ENCODE assay signal across 7 cellular contexts in the genomic region with DNA sequence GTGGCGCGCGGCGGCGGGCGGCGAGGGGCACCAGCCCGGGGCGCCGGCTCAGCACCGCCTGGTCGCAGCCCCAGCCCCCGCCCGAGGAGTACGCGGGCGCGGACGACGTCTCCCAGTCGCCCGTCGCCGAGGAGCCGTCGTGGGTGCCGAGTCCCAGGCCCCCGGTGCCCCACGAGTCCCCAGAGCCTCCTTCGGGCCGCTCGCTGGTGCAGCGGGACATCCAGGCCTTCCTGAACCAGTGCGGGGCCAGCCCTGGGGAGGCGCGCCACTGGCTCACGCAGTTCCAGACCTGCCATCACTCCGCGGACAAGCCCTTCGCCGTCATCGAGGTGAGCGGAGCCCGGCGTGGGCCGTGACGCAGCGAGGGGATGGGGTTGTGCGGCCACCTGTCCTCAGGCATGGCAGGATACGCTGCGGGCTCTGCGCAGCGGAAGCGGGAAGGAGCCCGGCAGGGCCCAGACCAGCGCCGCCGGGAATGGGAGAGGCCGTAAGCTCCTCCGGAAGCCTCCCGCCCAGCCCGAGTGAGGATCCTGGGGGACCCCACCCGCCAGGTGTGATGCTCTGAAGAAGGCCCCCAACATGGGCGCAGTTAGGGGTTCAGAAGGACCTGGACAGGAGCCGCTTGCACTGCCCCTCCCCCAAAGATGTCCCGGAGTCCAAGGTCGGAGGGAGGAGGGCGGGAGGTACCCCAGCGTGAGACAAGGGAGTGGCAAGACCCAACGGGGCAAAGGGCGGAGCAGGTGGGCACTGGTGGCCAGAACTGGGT. TPM values are rescaled to one million over a fixed set of nuclear protein-coding genes. Genes with fewer than 3 reads are reported as not detected.
DNase-seq lines count a peak whose midpoint lies in the region; ATAC-seq and TF ChIP-seq lines count a peak whose summit lies in the region.

No MANE protein-coding gene starts in this region.

- no peaks in the 10 kb centered on the region for H3K9me3 Mint-ChIP-seq in activated T-cell treated with anti-CD3 and anti-CD28 coated beads, Interleukin-2, amount 50 U/mL, for 72 hours

- peak overlapping the region; percentile 49 for H3K4me3 ChIP-seq in iPS-18c (ENCODE audit: insufficient read depth, low read depth, low read length)

- H3K4me1 Mint-ChIP-seq in activated T-cell treated with anti-CD3 and anti-CD28 coated beads, Interleukin-2, amount 50 U/mL, for 72 hours (ENCODE audit: low read depth): peaks cover 36% of the 10 kb centered on the region

- no peak overlapping the region for H3K27ac Mint-ChIP-seq in activated T-cell treated with anti-CD3 and anti-CD28 coated beads, Interleukin-2, amount 50 U/mL, for 72 hours

- no peaks in the 10 kb centered on the region for H3K9me3 ChIP-seq in iPS-18c (ENCODE audit: control insufficient read depth, insufficient read depth, low read length)

- ATAC-seq in activated T-cell treated with anti-CD3 and anti-CD28 coated beads, Interleukin-2, amount 50 U/mL, for 72 hours (replicated peaks in 1 of 2): peak in 1 of 2 donors; percentile 2
- no peak for ATAC-seq in HG03442 (IDR thresholded peaks at IDR 0.05; ENCODE audit: unreplicated experiment)
- ATAC-seq in GM18505 (IDR thresholded peaks at IDR 0.05; ENCODE audit: unreplicated experiment): no peak
- no peak for ATAC-seq in HG02852 (IDR thresholded peaks at IDR 0.05; ENCODE audit: unreplicated experiment)

- peaks cover 9% of the 10 kb centered on the region for H3K27me3 Mint-ChIP-seq in activated T-cell treated with anti-CD3 and anti-CD28 coated beads, Interleukin-2, amount 50 U/mL, for 72 hours (ENCODE audit: low read depth)

- peak; percentile 37 for DNase-seq in HuH-7 (ENCODE audit: low spot score)
- peak; percentile 30 to 51 for DNase-seq in activated T-cell treated with anti-CD3 and anti-CD28 coated beads, Interleukin-2, amount 50 U/mL, for 72 hours
- peak; percentile 38 for DNase-seq in stimulated activated CD4-positive, alpha-beta T cell treated with anti-CD3 and anti-CD28 coated beads, Interleukin-15, amount 100 ng/mL, for 24 hours

- no peak for TF ChIP-seq POLR2A in GM18505 (IDR thresholded peaks at IDR 0.05; ENCODE audit: borderline replicate concordance, extremely low read depth, insufficient read depth, insufficient read length)

- H3K4me3 Mint-ChIP-seq in activated T-cell treated with anti-CD3 and anti-CD28 coated beads, Interleukin-2, amount 50 U/mL, for 72 hours: peak overlapping the region; percentile 65 to 90

- peaks cover 0 to 3% of the 10 kb centered on the region in 2 donors for H3K36me3 Mint-ChIP-seq in activated T-cell treated with anti-CD3 and anti-CD28 coated beads, Interleukin-2, amount 50 U/mL, for 72 hours (ENCODE audit: insufficient read depth in 2 of 2)

RNA-seq across cellular contexts. Expression of a gene that starts 0.5 kb away (rescaled TPM):
- total RNA-seq in activated T-cell treated with anti-CD3 and anti-CD28 coated beads, Interleukin-2, amount 50 U/mL, for 72 hours: 1 to 10 TPM; 1.4 to 1.8 TPM

RNA-seq across cellular contexts. Expression of a gene that starts 9.8 kb away (rescaled TPM):
- total RNA-seq in activated T-cell treated with anti-CD3 and anti-CD28 coated beads, Interleukin-2, amount 50 U/mL, for 72 hours: 10 to 100 TPM; 32.3 to 34.9 TPM

RNA-seq across cellular contexts. Expression of a gene that starts 51.2 kb away (rescaled TPM):
- not detected for total RNA-seq in activated T-cell treated with anti-CD3 and anti-CD28 coated beads, Interleukin-2, amount 50 U/mL, for 72 hours
